Comparison of ENCODE assay signal across 9 cellular contexts in the genomic region with DNA sequence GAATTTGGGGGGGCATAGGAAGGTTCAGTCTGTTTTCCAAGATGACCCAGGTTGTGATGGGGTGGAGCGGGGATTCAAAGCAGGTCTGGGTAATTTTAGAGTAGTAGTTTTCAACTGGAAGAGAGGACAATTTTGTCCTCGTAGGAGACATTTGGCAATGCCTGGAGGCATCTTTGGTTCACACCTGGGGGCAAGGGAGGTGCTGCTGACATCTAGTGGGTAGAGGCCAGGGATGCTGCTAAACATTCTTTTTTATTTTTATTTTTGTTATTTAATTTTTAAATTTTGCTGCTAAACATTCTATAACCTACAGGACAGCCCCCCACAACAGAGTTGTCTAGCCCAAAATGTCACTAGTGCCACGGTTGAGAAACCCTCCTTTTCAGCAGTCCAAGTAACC. TPM values are rescaled to one million over a fixed set of nuclear protein-coding genes. Genes with fewer than 3 reads are reported as not detected.
DNase-seq lines count a peak whose midpoint lies in the region; ATAC-seq and TF ChIP-seq lines count a peak whose summit lies in the region.
"Had no signal": no experiment of that assay in that cellular context is flagged by ENCODE, and none has a peak within 500 bp of the region (broad histone marks: within the 10 kb centered on the region; RNA-seq: fewer than 3 reads in every experiment).

No MANE protein-coding gene starts in this region.

- H4K20me1 ChIP-seq in OCI-LY7 (ENCODE audit: insufficient read depth, low read length), result peaks cover 22% of the 10 kb centered on the region; the same call in 1 of the 2 replicates

- H3K9me3 ChIP-seq in OCI-LY7 (ENCODE audit: low read length) (no peaks in the 10 kb centered on the region), endodermal cell (ENCODE audit: control insufficient read depth, low read length) (no peaks in the 10 kb centered on the region)

- no peak overlapping the region for H3K9ac ChIP-seq in endodermal cell (ENCODE audit: extremely low read depth, low read length, poor library complexity, severe bottlenecking)

- ATAC-seq in HG02870 (IDR thresholded peaks at IDR 0.05; ENCODE audit: unreplicated experiment), result no peak
- ATAC-seq in GM18498 (IDR thresholded peaks at IDR 0.05; ENCODE audit: unreplicated experiment), result no peak

- H3K4me3 Mint-ChIP-seq in endodermal cell, result peak overlapping the region; percentile 86

- no TSS peak for BruUV-seq in OCI-LY7 (replicated peaks; lab: Mats Ljungman, UMichigan)

- H3K27ac ChIP-seq in OCI-LY7 (ENCODE audit: low read depth, low read length, poor library complexity, severe bottlenecking), result no peak overlapping the region
- H3K27ac ChIP-seq in endodermal cell (ENCODE audit: low read depth, low read length), result no peak overlapping the region
- H3K27ac ChIP-seq: 22Rv1 had no signal

- CTCF ChIA-PET in OCI-LY7 (lab: Charles Lee; ENCODE audit: unreplicated experiment), result no interaction called here

- H3K4me3 ChIP-seq in OCI-LY7 (ENCODE audit: low read depth, low read length, poor library complexity, severe bottlenecking) (peak overlapping the region; percentile 92), endodermal cell (ENCODE audit: low read length) (peak overlapping the region; percentile 91), skeletal muscle cell (ENCODE audit: low read depth, low read length) (peak overlapping the region; percentile 69)

- no peak overlapping the region for H3K27ac Mint-ChIP-seq in endodermal cell

- POLR2A ChIA-PET in OCI-LY7 (lab: Charles Lee), result no interaction called here

- H3K9me3 Mint-ChIP-seq in endodermal cell, result peaks cover 58% of the 10 kb centered on the region

- H3K27me3 ChIP-seq in endodermal cell (ENCODE audit: control insufficient read depth, insufficient read depth, low read length, poor library complexity, severe bottlenecking), result peaks cover 17% of the 10 kb centered on the region

- intact Hi-C loops in OCI-LY7 (cut with micrococcal nuclease; ENCODE audit: unreplicated experiment), result loop anchor here (2.0 kb wide), 1 partner anchor 32 kb away; no protein-coding TSS in a partner anchor

- H2AFZ ChIP-seq in OCI-LY7 (ENCODE audit: low read length), result no peak overlapping the region

- WGBS in endodermal cell (ENCODE audit: insufficient coverage in 1 of 2, insufficient read length in 1 of 2), 2 experiments, result 81% methylated on average over 3 of the region's 3 CpGs; no CpG with 5 or more reads in 1 of the 2 experiments

- H3K36me3 Mint-ChIP-seq in endodermal cell (ENCODE audit: low read depth), result no peaks in the 10 kb centered on the region

- H3K4me1 Mint-ChIP-seq in endodermal cell, result peaks cover 19% of the 10 kb centered on the region

- no peaks in the 10 kb centered on the region for H3K9me2 ChIP-seq in OCI-LY7 (ENCODE audit: insufficient read depth, low read length)

- H3K36me3 ChIP-seq in OCI-LY7 (ENCODE audit: insufficient read depth, low read length) (no peaks in the 10 kb centered on the region), endodermal cell (ENCODE audit: control insufficient read depth, insufficient read depth, low read length) (no peaks in the 10 kb centered on the region)

- H3K4me1 ChIP-seq in OCI-LY7 (ENCODE audit: insufficient read depth, low read length, poor library complexity, severe bottlenecking) (peaks cover 58% of the 10 kb centered on the region), endodermal cell (ENCODE audit: control insufficient read depth, insufficient read depth, low read length) (no peaks in the 10 kb centered on the region)

- TF ChIP-seq CTCF in OCI-LY7 (conservative IDR thresholded peaks at IDR 0.05; ENCODE audit: low read length) (peak; percentile 63), endodermal cell (conservative IDR thresholded peaks at IDR 0.05) (peak; percentile 44)

- peaks cover 18% of the 10 kb centered on the region for H3K27me3 Mint-ChIP-seq in endodermal cell (ENCODE audit: insufficient read depth)

- peaks cover 67% of the 10 kb centered on the region for H3K79me2 ChIP-seq in OCI-LY7 (ENCODE audit: insufficient read depth, low read depth, low read length)

- H3K4me2 ChIP-seq in OCI-LY7 (ENCODE audit: low read length), result peak overlapping the region; percentile 87

- peak; percentile 7 for DNase-seq in DMS 273 (lab: John Stamatoyannopoulos, UW; ENCODE audit: unreplicated experiment)
- DNase-seq in DMS 273 treated with DMSO at 0.1 percent for 48 hours (lab: John Stamatoyannopoulos, UW), result no peak
- DNase-seq in OCI-LY7 (ENCODE audit: low spot score), result peak; percentile 21
- DNase-seq in endodermal cell, result no peak
- no peak for DNase-seq in skeletal muscle cell (ENCODE audit: low read depth)
- DNase-seq in stimulated activated CD4-positive, alpha-beta T cell treated with anti-CD3 and anti-CD28 coated beads, Interleukin-12 subunit alpha, Interleukin-12 subunit beta, amount 100 ng/mL, for 4 hours, result no peak

RNA-seq across cellular contexts. Expression of gene RAB9A, which starts 1.9 kb away (rescaled TPM):
- total RNA-seq in OCI-LY7 (2014; rRNA removed; shearing (Covaris generic)), result 11.2 and 14.1 TPM in 2 replicates
- 9.4 and 11.7 TPM in 2 replicates for total RNA-seq in OCI-LY7 (2022)
- total RNA-seq in endodermal cell, result 10 to 100 TPM; 22.3 to 28.0 TPM
- polyA plus RNA-seq in endodermal cell (2013, experiment 1 of 2), result 27.5 TPM
- 24.1 TPM for polyA plus RNA-seq in endodermal cell (2013, experiment 2 of 2)

RNA-seq across cellular contexts. Expression of gene TCEANC, which starts 37.9 kb away (rescaled TPM):
- 4.5 and 6.0 TPM in 2 replicates for total RNA-seq in OCI-LY7 (2014; rRNA removed; shearing (Covaris generic))
- total RNA-seq in OCI-LY7 (2022) (4.0 and 4.8 TPM in 2 replicates), endodermal cell (1 to 10 TPM; 1.8 to 3.6 TPM)
- polyA plus RNA-seq in endodermal cell (2013, experiment 1 of 2), result 2.6 TPM
- polyA plus RNA-seq in endodermal cell (2013, experiment 2 of 2), result 4.0 TPM

RNA-seq across cellular contexts. Expression of gene TRAPPC2, which starts 43.6 kb away (rescaled TPM):
- total RNA-seq in OCI-LY7 (2014; rRNA removed; shearing (Covaris generic)), result 16.4 and 22.2 TPM in 2 replicates
- total RNA-seq in OCI-LY7 (2022) (27.0 and 32.3 TPM in 2 replicates), endodermal cell (10 to 100 TPM; 12.8 to 14.7 TPM)
- polyA plus RNA-seq in endodermal cell (2013, experiment 1 of 2), result 16.2 TPM
- polyA plus RNA-seq in endodermal cell (2013, experiment 2 of 2), result 13.9 TPM

RNA-seq across cellular contexts. Expression of gene OFD1, which starts 43.7 kb away (rescaled TPM):
- 60.7 and 71.0 TPM in 2 replicates for total RNA-seq in OCI-LY7 (2014; rRNA removed; shearing (Covaris generic))
- 64.7 and 69.8 TPM in 2 replicates for total RNA-seq in OCI-LY7 (2022)
- 10 to 100 TPM; 25.9 to 29.7 TPM for total RNA-seq in endodermal cell
- 23.3 TPM for polyA plus RNA-seq in endodermal cell (2013, experiment 1 of 2)
- polyA plus RNA-seq in endodermal cell (2013, experiment 2 of 2), result 23.1 TPM

Comparison
In these comparisons a context has a peak if more than half of its experiments do, and no peak if none do; other contexts are left out.
1. DNase-seq: peak in DMS 273 (single experiment) and OCI-LY7 (single experiment); none in DMS 273 treated with DMSO at 0.1 percent for 48 hours (single experiment), endodermal cell (single experiment), skeletal muscle cell (single experiment) and stimulated activated CD4-positive, alpha-beta T cell treated with anti-CD3 and anti-CD28 coated beads, Interleukin-12 subunit alpha, Interleukin-12 subunit beta, amount 100 ng/mL, for 4 hours (single experiment).
2. Peak in every context shown above with its lines, with median percentiles within 50 percentile points of each other: H3K4me3 ChIP-seq.